ENCODE assay signal across 21 cellular contexts in the genomic region with DNA sequence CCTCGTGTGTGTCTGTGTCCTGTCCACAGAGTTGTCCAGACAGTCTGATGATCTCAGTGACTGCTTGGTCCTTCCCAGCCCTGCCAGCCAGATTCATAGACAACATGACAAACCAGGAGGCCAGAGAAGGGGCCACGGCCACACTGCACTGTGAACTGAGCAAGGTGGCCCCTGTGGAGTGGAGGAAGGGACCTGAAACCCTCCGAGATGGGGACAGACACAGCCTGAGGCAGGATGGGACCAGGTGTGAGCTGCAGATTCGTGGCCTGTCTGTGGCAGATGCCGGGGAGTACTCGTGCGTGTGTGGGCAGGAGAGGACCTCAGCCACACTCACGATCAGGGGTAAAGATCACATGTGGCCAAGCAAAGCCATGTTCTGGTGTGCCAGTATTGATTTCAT.
A peak's percentile ranks its signal among the peaks of the same experiment; 100 is the strongest.
DNase-seq lines count a peak whose midpoint lies in the region; ATAC-seq, FAIRE-seq and TF ChIP-seq lines count a peak whose summit lies in the region.
"Had no signal": no experiment of that assay in that cellular context is flagged by ENCODE, and none has a peak within 500 bp of the region (broad histone marks: within the 10 kb centered on the region; RNA-seq: fewer than 3 reads in every experiment).

No MANE protein-coding gene starts in this region.

- H3K4me1 ChIP-seq in transverse colon = no peaks in the 10 kb centered on the region

- peaks cover 5% of the 10 kb centered on the region for H3K4me1 Mint-ChIP-seq in nephron progenitor cell
- no peaks in the 10 kb centered on the region for H3K4me1 Mint-ChIP-seq in stimulated activated naive CD8-positive, alpha-beta T cell treated with anti-CD3 and anti-CD28 coated beads, Interleukin-15, amount 100 ng/mL, for 72 hours
- H3K4me1 Mint-ChIP-seq: GM23338 had no signal

- no peak for TF ChIP-seq EP300 in transverse colon (IDR thresholded peaks at IDR 0.05; ENCODE audit: low read depth)

- H3K27ac Mint-ChIP-seq in nephron progenitor cell = peak overlapping the region; percentile 68
- H3K27ac Mint-ChIP-seq in stimulated activated naive CD8-positive, alpha-beta T cell treated with anti-CD3 and anti-CD28 coated beads, Interleukin-15, amount 100 ng/mL, for 72 hours = no peak overlapping the region
- H3K27ac Mint-ChIP-seq: CD8-positive, alpha-beta T cell; GM23338 had no signal

- peak; percentile 81 for FAIRE-seq in bronchial epithelial cell (lab: Jason Lieb, UNC)
- FAIRE-seq in GM12891 (lab: Jason Lieb, UNC) = no peak
- FAIRE-seq: GM19239, HTR-8/SVneo had no signal

- TF ChIP-seq CTCF in bronchial epithelial cell (IDR thresholded peaks at IDR 0.05; ENCODE audit: insufficient read depth, low read length, severe bottlenecking) (no peak), nephron progenitor cell (IDR thresholded peaks at IDR 0.05) (no peak), transverse colon (IDR thresholded peaks at IDR 0.05) (no peak)

- no peak overlapping the region for H3K27ac ChIP-seq in transverse colon
- H3K27ac ChIP-seq: BLaER1 had no signal

- peaks cover 62% of the 10 kb centered on the region for H3K36me3 Mint-ChIP-seq in nephron progenitor cell (ENCODE audit: low read depth)

- H3K27me3 ChIP-seq in bronchial epithelial cell (ENCODE audit: control insufficient read depth, insufficient read depth, low read length) (no peaks in the 10 kb centered on the region), transverse colon (no peaks in the 10 kb centered on the region)
- H3K27me3 ChIP-seq: BLaER1 had no signal

- no peaks in the 10 kb centered on the region for H3K27me3 Mint-ChIP-seq in nephron progenitor cell (ENCODE audit: low read depth, poor library complexity)
- no peaks in the 10 kb centered on the region for H3K27me3 Mint-ChIP-seq in stimulated activated naive CD8-positive, alpha-beta T cell treated with anti-CD3 and anti-CD28 coated beads, Interleukin-15, amount 100 ng/mL, for 72 hours

- in situ Hi-C loops in transverse colon (cut with MboI; ENCODE audit: low pct_ligation_motif_present in 1 of 4, low pct_unique_long_range_greater_than_20kb in 1 of 4, low sequenced_read_pairs in 3 of 4) = no loop called here

- 60 to 88% methylated on average over 1 to 8 of the region's 8 CpGs for WGBS in transverse colon (ENCODE audit: low coverage in 1 of 2), 2 donors

- H3K4me3 ChIP-seq in bronchial epithelial cell (ENCODE audit: low read depth, low read length) = no peak overlapping the region
- no peak overlapping the region for H3K4me3 ChIP-seq in transverse colon
- H3K4me3 ChIP-seq: BLaER1, GM23338 had no signal

- no peaks in the 10 kb centered on the region for H3K36me3 ChIP-seq in bronchial epithelial cell (ENCODE audit: control insufficient read depth, insufficient read depth, low read length)
- no peaks in the 10 kb centered on the region for H3K36me3 ChIP-seq in transverse colon

- DNase-seq in Right ventricle myocardium superior = peak; percentile 29
- no peak for DNase-seq in Right ventricle myocardium inferior (ENCODE audit: missing footprints)
- no peak for DNase-seq in bronchial epithelial cell (ENCODE audit: low read depth)
- no peak for DNase-seq in nephron progenitor cell
- peak; percentile 1 for DNase-seq in transverse colon
- no peak for DNase-seq in GM12891 (ENCODE audit: insufficient read length, low spot score)
- DNase-seq in GM19240 (ENCODE audit: insufficient read length, low spot score) = no peak
- DNase-seq in stimulated activated naive CD8-positive, alpha-beta T cell treated with anti-CD3 and anti-CD28 coated beads, Interleukin-15, amount 100 ng/mL, for 72 hours = no peak
- DNase-seq: Calu3; CD8-positive, alpha-beta T cell; GF-D8; IMR-90; Karpas-422; NCI-H1436; NCI-H1930; NCI-H526; SIG-M5 had no signal

- peaks cover 9 to 22% of the 10 kb centered on the region in 2 donors for H3K9me3 ChIP-seq in transverse colon

- H3K9me3 Mint-ChIP-seq in nephron progenitor cell = peaks cover 44% of the 10 kb centered on the region
- peaks cover 22 to 52% of the 10 kb centered on the region in 2 donors for H3K9me3 Mint-ChIP-seq in stimulated activated naive CD8-positive, alpha-beta T cell treated with anti-CD3 and anti-CD28 coated beads, Interleukin-15, amount 100 ng/mL, for 72 hours

- ATAC-seq in Right ventricle myocardium superior (ENCODE audit: poor library complexity) (no peak), Right ventricle myocardium inferior (no peak)
- no peak for ATAC-seq in stimulated activated naive CD8-positive, alpha-beta T cell treated with anti-CD3 and anti-CD28 coated beads, Interleukin-15, amount 100 ng/mL, for 72 hours
- ATAC-seq: CD8-positive, alpha-beta T cell; GM23338 had no signal

- no peak overlapping the region for H3K4me3 Mint-ChIP-seq in nephron progenitor cell
- no peak overlapping the region for H3K4me3 Mint-ChIP-seq in stimulated activated naive CD8-positive, alpha-beta T cell treated with anti-CD3 and anti-CD28 coated beads, Interleukin-15, amount 100 ng/mL, for 72 hours
- H3K4me3 Mint-ChIP-seq: CD8-positive, alpha-beta T cell; GM23338 had no signal

- intact Hi-C loops in Right ventricle myocardium superior (cut with DNase I) = no loop called here
- intact Hi-C loops in Right ventricle myocardium inferior (cut with DNase I) = no loop called here
- intact Hi-C loops in transverse colon (cut with DNase I; ENCODE audit: low total_unique reads) = no loop called here

- TF ChIP-seq POLR2A in transverse colon (IDR thresholded peaks at IDR 0.05) (no peak), GM12891 (IDR thresholded peaks at IDR 0.05; ENCODE audit: low read depth, low read length) (no peak)

TF ChIP-seq in GM12891, 5 proteins besides CTCF, POLR2A, EP300 and RAD21:
- TF ChIP-seq PAX5 (IDR thresholded peaks at IDR 0.05; ENCODE audit: insufficient read depth, low read length, severe bottlenecking) (no peak), SPI1 (IDR thresholded peaks at IDR 0.05; ENCODE audit: low read depth, low read length) (no peak), POU2F2 (IDR thresholded peaks at IDR 0.05; ENCODE audit: low read depth, low read length) (no peak), TAF1 (IDR thresholded peaks at IDR 0.05; ENCODE audit: low read depth, low read length) (no peak), POLR2AphosphoS5 (IDR thresholded peaks at IDR 0.05; ENCODE audit: low read depth, low read length) (no peak)

Comparison
In these comparisons a context has a peak if more than half of its experiments do, and no peak if none do; other contexts are left out.
1. DNase-seq: peak in Right ventricle myocardium superior (single experiment) and transverse colon (single experiment); none in Right ventricle myocardium inferior (single experiment), bronchial epithelial cell (single experiment), nephron progenitor cell (single experiment), GM12891 (single experiment), GM19240 (single experiment) and stimulated activated naive CD8-positive, alpha-beta T cell treated with anti-CD3 and anti-CD28 coated beads, Interleukin-15, amount 100 ng/mL, for 72 hours (0 of 2).